ENCODE assay signal across 9 cellular contexts in genomic region chr2:42085079-42085478, GRCh38. TPM values are rescaled to one million over a fixed set of nuclear protein-coding genes. Genes with fewer than 3 reads are reported as not detected.
DNase-seq lines count a peak whose midpoint lies in the region; ATAC-seq, FAIRE-seq and TF ChIP-seq lines count a peak whose summit lies in the region.
"Not testable (repeated sequence)": the region's sequence is repeated elsewhere in the genome, so short reads cannot be mapped to it uniquely, and the experiment has no call there.
"Had no signal": no experiment of that assay in that cellular context is flagged by ENCODE, and none has a peak within 500 bp of the region (broad histone marks: within the 10 kb centered on the region; RNA-seq: fewer than 3 reads in every experiment).

No MANE protein-coding gene starts in this region.

- intact Hi-C loops in Caco-2 (cut with micrococcal nuclease; ENCODE audit: unreplicated experiment) = not testable (repeated sequence)
- intact Hi-C loops in HepG2 (cut with micrococcal nuclease; ENCODE audit: unreplicated experiment) (loop anchor here (5.0 kb wide), 1 partner anchor 1598 kb away; no protein-coding TSS in a partner anchor), sigmoid colon (cut with DNase I) (loop anchor here (2.0 to 5.0 kb wide), 2 partner anchors 38 to 233 kb away; no protein-coding TSS in a partner anchor), vagina (cut with DNase I) (loop anchor here (5.0 kb wide), 1 partner anchor 233 kb away; no protein-coding TSS in a partner anchor)

- H3K27ac Mint-ChIP-seq in Caco-2 (ENCODE audit: unreplicated experiment) = peak overlapping the region; percentile 38
- H3K27ac Mint-ChIP-seq in T-helper 2 cell treated with Interferon-gamma antibody and Interleukin-4, amounts not matched to agents 5 μg/mL and 100 μg/mL, for 36 hours = peak overlapping the region; percentile 18
- peak overlapping the region; percentile 6 for H3K27ac Mint-ChIP-seq in astrocyte (ENCODE audit: unreplicated experiment)
- H3K27ac Mint-ChIP-seq in neural progenitor cell = peak overlapping the region; percentile 40

- not testable (repeated sequence) for H3K27me3 ChIP-seq in Caco-2 (replicated peaks; ENCODE audit: control insufficient read depth, insufficient read depth, low read length); astrocyte (ENCODE audit: insufficient read depth, low read length); gastroesophageal sphincter; HepG2 (ENCODE audit: control insufficient read depth in 1 of 2, insufficient read depth in 2 of 2, low read length in 2 of 2); neural progenitor cell; sigmoid colon; vagina

- not testable (repeated sequence) for H4K20me1 ChIP-seq in astrocyte (ENCODE audit: insufficient read depth, low read length); HepG2 (ENCODE audit: insufficient read depth, low read length); neural progenitor cell (ENCODE audit: low read depth)

- peaks cover 54% of the 10 kb centered on the region for H3K4me1 Mint-ChIP-seq in Caco-2 (ENCODE audit: low read depth, unreplicated experiment)
- H3K4me1 Mint-ChIP-seq in T-helper 2 cell treated with Interferon-gamma antibody and Interleukin-4, amounts not matched to agents 5 μg/mL and 100 μg/mL, for 36 hours (ENCODE audit: low read depth); astrocyte (ENCODE audit: low read depth, unreplicated experiment); neural progenitor cell: not testable (repeated sequence)

- WGBS in gastroesophageal sphincter (ENCODE audit: low coverage in 1 of 2), 2 donors = 95 to 97% methylated on average over 4 of the region's 4 CpGs
- 33% methylated on average over 4 of the region's 4 CpGs for WGBS in HepG2 (ENCODE audit: low lambda C conversion rate)
- WGBS in sigmoid colon, 2 donors = 87 to 91% methylated on average over 4 of the region's 4 CpGs

- not testable (repeated sequence) for H3K79me2 ChIP-seq in astrocyte (ENCODE audit: insufficient read depth, low read length); HepG2 (ENCODE audit: insufficient read depth, low read length); neural progenitor cell (ENCODE audit: low read depth)

- H3F3A ChIP-seq in neural progenitor cell (ENCODE audit: low read depth) = not testable (repeated sequence)

- not testable (repeated sequence) for H3K4me3 Mint-ChIP-seq in Caco-2 (ENCODE audit: unreplicated experiment); T-helper 2 cell treated with Interferon-gamma antibody and Interleukin-4, amounts not matched to agents 5 μg/mL and 100 μg/mL, for 36 hours; astrocyte (ENCODE audit: unreplicated experiment); neural progenitor cell

- peaks cover 42% of the 10 kb centered on the region for H3K4me1 ChIP-seq in Caco-2
- not testable (repeated sequence) for H3K4me1 ChIP-seq in astrocyte (ENCODE audit: insufficient read depth, low read length); neural progenitor cell
- H3K4me1 ChIP-seq in gastroesophageal sphincter = peaks cover 12 to 38% (median 19%) of the 10 kb centered on the region in 3 donors
- peaks cover 51% of the 10 kb centered on the region for H3K4me1 ChIP-seq in HepG2 (ENCODE audit: insufficient read depth, low read length)
- peaks cover 0 to 29% (median 27%) of the 10 kb centered on the region in 4 donors for H3K4me1 ChIP-seq in sigmoid colon
- peaks cover 16% of the 10 kb centered on the region for H3K4me1 ChIP-seq in vagina

- not testable (repeated sequence) for ATAC-seq in gastroesophageal sphincter, HepG2

- FAIRE-seq in astrocyte (lab: Jason Lieb, UNC); HepG2 (lab: Jason Lieb, UNC): not testable (repeated sequence)

- H3K4me3 ChIP-seq in Caco-2 (ENCODE audit: low read depth, low read length); astrocyte (ENCODE audit: insufficient read depth, low read depth, low read length); gastroesophageal sphincter; HepG2 (replicated peaks in 1 of 3; ENCODE audit: insufficient read depth in 1 of 3, low read depth in 2 of 3, low read length in 3 of 3); neural progenitor cell; sigmoid colon; vagina: not testable (repeated sequence)

- H2AFZ ChIP-seq in astrocyte (ENCODE audit: low read depth, low read length); HepG2 (ENCODE audit: low read length); neural progenitor cell (replicated peaks): not testable (repeated sequence)

- H3K9ac ChIP-seq in astrocyte (ENCODE audit: low read length); HepG2 (ENCODE audit: insufficient read depth, low read depth, low read length); neural progenitor cell: not testable (repeated sequence)

- H3K36me3 Mint-ChIP-seq in Caco-2 (ENCODE audit: insufficient read depth, unreplicated experiment); T-helper 2 cell treated with Interferon-gamma antibody and Interleukin-4, amounts not matched to agents 5 μg/mL and 100 μg/mL, for 36 hours (ENCODE audit: low read depth); astrocyte (ENCODE audit: low read depth, unreplicated experiment); neural progenitor cell: not testable (repeated sequence)

- H3K9me3 ChIP-seq in Caco-2; astrocyte (ENCODE audit: insufficient read depth, low read depth, low read length); gastroesophageal sphincter; HepG2 (ENCODE audit: low read length); neural progenitor cell (ENCODE audit: low read depth); sigmoid colon; vagina: not testable (repeated sequence)

- CTCF ChIA-PET in Caco-2 (lab: Charles Lee) (interaction anchor here (6.0 kb wide), 1 partner anchor 216 kb away, joined by 72 read pairs; no protein-coding TSS in a partner anchor), HepG2 (lab: Yijun Ruan, JAX; ENCODE audit: low intra/inter-chr PET ratio, low total read pairs) (interaction anchor here (5.2 to 6.3 kb wide), 2 partner anchors 213 to 230 kb away, joined by 87 to 119 read pairs; no protein-coding TSS in a partner anchor)

- H3K4me2 ChIP-seq in astrocyte (ENCODE audit: low read length); HepG2 (ENCODE audit: low read depth, low read length); neural progenitor cell: not testable (repeated sequence)

- POLR2A ChIA-PET in Caco-2 (lab: Charles Lee) (interaction anchor here (2.4 kb wide), 1 partner anchor 29 kb away, joined by 8 read pairs; no protein-coding TSS in a partner anchor), HepG2 (lab: Yijun Ruan, JAX) (interaction anchor here (2.9 to 5.7 kb wide), 2 partner anchors 29 to 38 kb away, joined by 11 to 29 read pairs; partner anchors contain the start of gene PKDCC)

- DNase-seq in Caco-2; T-helper 2 cell treated with Interferon-gamma antibody and Interleukin-4, amounts not matched to agents 5 μg/mL and 100 μg/mL, for 36 hours (ENCODE audit: low spot score); astrocyte (ENCODE audit: low read depth); HepG2 (ENCODE audit: low spot score); neural progenitor cell (ENCODE audit: low spot score); sigmoid colon; vagina (ENCODE audit: extremely low spot score in 2 of 2): not testable (repeated sequence)

- TF ChIP-seq EP300 in gastroesophageal sphincter (IDR thresholded peaks at IDR 0.05); HepG2 (IDR thresholded peaks at IDR 0.05; ENCODE audit: low read depth in 2 of 2, low read length in 2 of 2); HepG2 (CRISPR knock-in tag; IDR thresholded peaks at IDR 0.05; ENCODE audit: borderline replicate concordance); sigmoid colon (IDR thresholded peaks at IDR 0.05): not testable (repeated sequence)

- not testable (repeated sequence) for TF ChIP-seq RAD21 in HepG2 (CRISPR knock-in tag; IDR thresholded peaks at IDR 0.05)

- H3K9me3 Mint-ChIP-seq in Caco-2 (ENCODE audit: unreplicated experiment) = peaks cover 13% of the 10 kb centered on the region
- H3K9me3 Mint-ChIP-seq in T-helper 2 cell treated with Interferon-gamma antibody and Interleukin-4, amounts not matched to agents 5 μg/mL and 100 μg/mL, for 36 hours; astrocyte (ENCODE audit: unreplicated experiment); neural progenitor cell: not testable (repeated sequence)

- BruUV-seq in Caco-2 (replicated peaks; lab: Mats Ljungman, UMichigan); HepG2 (replicated peaks; lab: Mats Ljungman, UMichigan): not testable (repeated sequence)

- in situ Hi-C loops in HepG2 (cut with HindIII; ENCODE audit: extremely low pct_ligation_motif_present, low pct_unique_long_range_greater_than_20kb) = not testable (repeated sequence)

- TF ChIP-seq POLR2A in gastroesophageal sphincter (IDR thresholded peaks at IDR 0.05); HepG2 (IDR thresholded peaks at IDR 0.05; ENCODE audit: insufficient read depth in 1 of 2, low read depth in 2 of 2, low read length in 2 of 2); sigmoid colon (IDR thresholded peaks at IDR 0.05); vagina (IDR thresholded peaks at IDR 0.05): not testable (repeated sequence)

- not testable (repeated sequence) for TF ChIP-seq CTCF in Caco-2 (IDR thresholded peaks at IDR 0.05; ENCODE audit: insufficient read depth in 1 of 2, low read depth in 1 of 2, low read length in 1 of 2, severe bottlenecking in 1 of 2, unreplicated experiment in 1 of 2); astrocyte (IDR thresholded peaks at IDR 0.05; ENCODE audit: insufficient read depth, low read depth, low read length); gastroesophageal sphincter (IDR thresholded peaks at IDR 0.05); HepG2 (CRISPR knock-in tag; IDR thresholded peaks at IDR 0.05); neural progenitor cell (IDR thresholded peaks at IDR 0.05); sigmoid colon (IDR thresholded peaks at IDR 0.05); vagina (IDR thresholded peaks at IDR 0.05)

- H3K36me3 ChIP-seq in Caco-2 (ENCODE audit: control insufficient read depth, insufficient read depth, low read length); astrocyte (ENCODE audit: insufficient read depth, low read length); gastroesophageal sphincter; HepG2 (replicated peaks in 1 of 2; ENCODE audit: control insufficient read depth in 1 of 2, insufficient read depth in 2 of 2, low read length in 2 of 2); neural progenitor cell; sigmoid colon; vagina: not testable (repeated sequence)

- not testable (repeated sequence) for H3K27ac ChIP-seq in astrocyte (ENCODE audit: low read depth, low read length); HepG2 (ENCODE audit: extremely low read length, insufficient read depth, low read length); neural progenitor cell
- H3K27ac ChIP-seq in gastroesophageal sphincter (peak overlapping the region in 3 of 4 donors; percentile 52 to 71 (median 63)), sigmoid colon (peak overlapping the region; percentile 52 to 68 (median 66)), vagina (peak overlapping the region; percentile 67)

- H3K27me3 Mint-ChIP-seq in Caco-2 (ENCODE audit: insufficient read depth, unreplicated experiment) = not testable (repeated sequence)
- peaks cover 27% of the 10 kb centered on the region for H3K27me3 Mint-ChIP-seq in T-helper 2 cell treated with Interferon-gamma antibody and Interleukin-4, amounts not matched to agents 5 μg/mL and 100 μg/mL, for 36 hours (ENCODE audit: low read depth)
- H3K27me3 Mint-ChIP-seq in astrocyte (ENCODE audit: low read depth, unreplicated experiment) (peaks cover 10% of the 10 kb centered on the region), neural progenitor cell (ENCODE audit: insufficient read depth, low read depth) (peaks cover 24% of the 10 kb centered on the region)

RNA-seq across cellular contexts. Expression of gene PKDCC, which starts 37.3 kb away (rescaled TPM):
- total RNA-seq in Caco-2 (2022) = 322 and 339 TPM in 2 replicates
- total RNA-seq in astrocyte = 6.9 and 9.7 TPM in 2 replicates
- total RNA-seq in gastroesophageal sphincter = 100 to 1,000 TPM in 3 of 4 donors, 10 to 100 TPM in 1; 89.0 to 277 (median 194) TPM
- total RNA-seq in HepG2 (2016; rRNA removed; fragmentation: Illumina TruSeq; extraction: Trizol) = 28.5 and 52.6 TPM in 2 replicates
- 29.8 and 32.7 TPM in 2 replicates for total RNA-seq in HepG2 (2016; cell fraction: cytosol; rRNA removed; fragmentation: Illumina TruSeq; extraction: Trizol; ENCODE audit: low read depth)
- total RNA-seq in HepG2 (2016; cell fraction: insoluble cytoplasmic fraction; rRNA removed; fragmentation: Illumina TruSeq; extraction: Trizol) = 26.0 and 48.3 TPM in 2 replicates
- 54.4 and 56.9 TPM in 2 replicates for total RNA-seq in HepG2 (2016; cell fraction: membrane; rRNA removed; fragmentation: Illumina TruSeq; extraction: Trizol)
- total RNA-seq in HepG2 (2016; cell fraction: nucleus; rRNA removed; fragmentation: Illumina TruSeq; extraction: Trizol) = 54.4 and 55.1 TPM in 2 replicates
- polyA plus RNA-seq in HepG2 (2011; rRNA removed) = 58.8 and 61.3 TPM in 2 replicates
- polyA plus RNA-seq in HepG2 (2011; cell fraction: cytosol; rRNA removed) = 38.5 and 60.7 TPM in 2 replicates
- polyA plus RNA-seq in HepG2 (2011; cell fraction: nucleus; rRNA removed) = 143 and 171 TPM in 2 replicates
- 40.4 and 41.4 TPM in 2 replicates for polyA plus RNA-seq in HepG2 (2012)
- 17.4 and 18.8 TPM in 2 replicates for polyA plus RNA-seq in HepG2 (2016; cell fraction: cytosol; fragmentation: Illumina TruSeq; extraction: Trizol; ENCODE audit: low read depth)
- 22.6 and 27.6 TPM in 2 replicates for polyA plus RNA-seq in HepG2 (2016; cell fraction: insoluble cytoplasmic fraction; fragmentation: Illumina TruSeq; extraction: Trizol; ENCODE audit: low read depth)
- polyA plus RNA-seq in HepG2 (2016; cell fraction: membrane; fragmentation: Illumina TruSeq; extraction: Trizol; ENCODE audit: low read depth) = 33.9 and 35.9 TPM in 2 replicates
- 102 and 113 TPM in 2 replicates for polyA plus RNA-seq in HepG2 (2016; cell fraction: nucleus; fragmentation: Illumina TruSeq; extraction: Trizol; ENCODE audit: insufficient read depth, low read depth)
- polyA minus RNA-seq in HepG2 (2011; rRNA and poly(A)+ RNA removed; ENCODE audit: low replicate concordance) = 71.1 and 76.2 TPM in 2 replicates
- 18.8 and 24.4 TPM in 2 replicates for polyA minus RNA-seq in HepG2 (2011; cell fraction: cytosol; rRNA and poly(A)+ RNA removed)
- polyA minus RNA-seq in HepG2 (2011; cell fraction: nucleus; rRNA and poly(A)+ RNA removed) = 23.2 and 26.8 TPM in 2 replicates
- 70.4 and 133 TPM in 2 replicates for total RNA-seq in neural progenitor cell (ENCODE audit: low replicate concordance)
- total RNA-seq in sigmoid colon = 100 to 1,000 TPM in 2 of 4 donors, 10 to 100 TPM in 2; 64.8 to 106 (median 96.1) TPM
- 10 to 100 TPM; 13.9 to 67.7 (median 21.0) TPM for polyA plus RNA-seq in sigmoid colon
- total RNA-seq in vagina = 146 TPM
- total RNA-seq: CD4-positive, alpha-beta T cell had no signal
